ENCODE assay signal across 7 cellular contexts in the genomic region with DNA sequence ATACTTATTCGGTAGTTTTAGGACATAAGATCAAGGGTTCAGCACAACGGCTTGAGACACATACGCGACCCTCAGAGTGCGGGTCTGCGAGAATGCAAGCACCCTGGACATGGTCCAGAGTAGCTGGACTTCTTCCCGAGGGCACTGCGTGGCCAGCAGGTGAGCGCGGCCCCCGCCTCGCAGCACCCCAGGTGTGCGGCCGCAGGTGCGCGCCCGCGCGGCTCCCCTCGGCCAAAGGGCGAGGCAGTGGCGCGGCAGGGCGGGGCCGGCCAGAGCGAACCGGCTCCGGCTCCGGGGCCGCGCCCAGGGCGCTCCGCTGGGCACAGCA. TPM values are rescaled to one million over a fixed set of nuclear protein-coding genes. Genes with fewer than 3 reads are reported as not detected.
DNase-seq lines count a peak whose midpoint lies in the region; ATAC-seq and TF ChIP-seq lines count a peak whose summit lies in the region.

No MANE protein-coding gene starts in this region.

- peaks cover 7% of the 10 kb centered on the region for H3K4me1 Mint-ChIP-seq in T-helper 17 cell
- H3K4me1 Mint-ChIP-seq in glutamatergic neuron (ENCODE audit: low read depth, unreplicated experiment) = no peaks in the 10 kb centered on the region

- H3K27ac Mint-ChIP-seq in T-helper 17 cell = no peak overlapping the region
- H3K27ac Mint-ChIP-seq in glutamatergic neuron (ENCODE audit: unreplicated experiment) = no peak overlapping the region

- no peak for TF ChIP-seq CTCF in HEK293 (tag by site-specific recombination; IDR thresholded peaks at IDR 0.05)
- TF ChIP-seq CTCF in glutamatergic neuron (IDR thresholded peaks at IDR 0.05; ENCODE audit: partially characterized antibody, unreplicated experiment) = no peak

- H3K27me3 Mint-ChIP-seq in T-helper 17 cell (peaks cover 37% of the 10 kb centered on the region), glutamatergic neuron (ENCODE audit: unreplicated experiment) (no peaks in the 10 kb centered on the region)

- POLR2A ChIA-PET in HEK293 (lab: Yijun Ruan, JAX) = interaction anchor here (0.6 to 2.3 kb wide), 8 partner anchors 11 to 280 kb away, joined by 3 to 10 read pairs (median 5); a partner anchor contains a TSS

- H3K9me3 ChIP-seq in HEK293 (ENCODE audit: control insufficient read depth, insufficient read depth, low read depth, low read length) (no peaks in the 10 kb centered on the region), T-helper 17 cell (ENCODE audit: control insufficient read depth, low read length, poor library complexity, severe bottlenecking) (no peaks in the 10 kb centered on the region)

- H3K9me3 Mint-ChIP-seq in glutamatergic neuron (ENCODE audit: unreplicated experiment) = no peaks in the 10 kb centered on the region

- DNase-seq in T-helper 17 cell = no peak
- DNase-seq in glutamatergic neuron = no peak
- DNase-seq in NCI-H1417 treated with DMSO at 0.1 percent for 48 hours (lab: John Stamatoyannopoulos, UW) = no peak

- H3K4me3 ChIP-seq in HEK293 (ENCODE audit: low read depth, low read length) = peak overlapping the region; percentile 84
- peak overlapping the region; percentile 54 to 83 (median 72) for H3K4me3 ChIP-seq in skin epidermis

- H3K27ac ChIP-seq in HEK293 (ENCODE audit: extremely low read depth, low read depth, low read length) = peak overlapping the region; percentile 75
- peak overlapping the region in 8 of 21 experiments; percentile 38 to 90 (median 66) for H3K27ac ChIP-seq in skin epidermis

- H3K4me3 Mint-ChIP-seq in T-helper 17 cell (peak overlapping the region; percentile 91), glutamatergic neuron (ENCODE audit: unreplicated experiment) (peak overlapping the region; percentile 81)

- H3K36me3 Mint-ChIP-seq in T-helper 17 cell (ENCODE audit: low read depth) (no peaks in the 10 kb centered on the region), glutamatergic neuron (ENCODE audit: unreplicated experiment) (no peaks in the 10 kb centered on the region)

- peaks cover 14% of the 10 kb centered on the region for H3K4me1 ChIP-seq in HEK293 (ENCODE audit: control insufficient read depth, insufficient read depth, low read length)

- H3K36me3 ChIP-seq in HEK293 (ENCODE audit: control insufficient read depth in 2 of 2, insufficient read depth in 1 of 2, low read length in 2 of 2) = no peaks in the 10 kb centered on the region

- CTCF ChIA-PET in HEK293 (lab: Yijun Ruan, JAX) = interaction anchor here (0.7 to 1.2 kb wide), 4 partner anchors 9 to 307 kb away, joined by 3 to 7 read pairs (median 4); no protein-coding TSS in a partner anchor

- ATAC-seq in T-helper 17 cell = no peak
- no peak for ATAC-seq in GM18858 (IDR thresholded peaks at IDR 0.05; ENCODE audit: unreplicated experiment)
- ATAC-seq in HG03442 (IDR thresholded peaks at IDR 0.05; ENCODE audit: unreplicated experiment) = no peak

TF ChIP-seq in HEK293, 187 proteins besides CTCF, POLR2A, EP300 and RAD21:
- TF ChIP-seq ZNF596 (tag by site-specific recombination; IDR thresholded peaks at IDR 0.05) (peak; percentile 7; the same call in 1 of the 2 replicates), ZNF677 (tag by site-specific recombination; IDR thresholded peaks at IDR 0.05) (0 out of 2 replicates have a peak, but pooled peaks have one; percentile 27), ZNF175 (tag by site-specific recombination; IDR thresholded peaks at IDR 0.05) (no peak)
- TF ChIP-seq, protein P1, sequence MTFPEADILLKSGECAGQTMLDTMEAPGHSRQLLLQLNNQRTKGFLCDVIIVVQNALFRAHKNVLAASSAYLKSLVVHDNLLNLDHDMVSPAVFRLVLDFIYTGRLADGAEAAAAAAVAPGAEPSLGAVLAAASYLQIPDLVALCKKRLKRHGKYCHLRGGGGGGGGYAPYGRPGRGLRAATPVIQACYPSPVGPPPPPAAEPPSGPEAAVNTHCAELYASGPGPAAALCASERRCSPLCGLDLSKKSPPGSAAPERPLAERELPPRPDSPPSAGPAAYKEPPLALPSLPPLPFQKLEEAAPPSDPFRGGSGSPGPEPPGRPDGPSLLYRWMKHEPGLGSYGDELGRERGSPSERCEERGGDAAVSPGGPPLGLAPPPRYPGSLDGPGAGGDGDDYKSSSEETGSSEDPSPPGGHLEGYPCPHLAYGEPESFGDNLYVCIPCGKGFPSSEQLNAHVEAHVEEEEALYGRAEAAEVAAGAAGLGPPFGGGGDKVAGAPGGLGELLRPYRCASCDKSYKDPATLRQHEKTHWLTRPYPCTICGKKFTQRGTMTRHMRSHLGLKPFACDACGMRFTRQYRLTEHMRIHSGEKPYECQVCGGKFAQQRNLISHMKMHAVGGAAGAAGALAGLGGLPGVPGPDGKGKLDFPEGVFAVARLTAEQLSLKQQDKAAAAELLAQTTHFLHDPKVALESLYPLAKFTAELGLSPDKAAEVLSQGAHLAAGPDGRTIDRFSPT (tag by site-specific recombination; IDR thresholded peaks at IDR 0.05) = no peak

RNA-seq across cellular contexts. Expression of a gene that starts 0.3 kb away (rescaled TPM):
- total RNA-seq in T-helper 17 cell (under 1 TPM; 0.91 to 0.94 TPM), glutamatergic neuron (ENCODE audit: unreplicated experiment) (105 TPM)

Comparison
In these comparisons a context has a peak if more than half of its experiments do, and no peak if none do; other contexts are left out.
1. RNA of a gene that starts 0.3 kb away (total RNA-seq): 105 TPM in glutamatergic neuron (single experiment); 0.91 to 0.94 TPM in T-helper 17 cell; every median in the first group is over 10 times any median in the second.